17 cellular contexts compared by ENCODE assay signal in the genomic region with DNA sequence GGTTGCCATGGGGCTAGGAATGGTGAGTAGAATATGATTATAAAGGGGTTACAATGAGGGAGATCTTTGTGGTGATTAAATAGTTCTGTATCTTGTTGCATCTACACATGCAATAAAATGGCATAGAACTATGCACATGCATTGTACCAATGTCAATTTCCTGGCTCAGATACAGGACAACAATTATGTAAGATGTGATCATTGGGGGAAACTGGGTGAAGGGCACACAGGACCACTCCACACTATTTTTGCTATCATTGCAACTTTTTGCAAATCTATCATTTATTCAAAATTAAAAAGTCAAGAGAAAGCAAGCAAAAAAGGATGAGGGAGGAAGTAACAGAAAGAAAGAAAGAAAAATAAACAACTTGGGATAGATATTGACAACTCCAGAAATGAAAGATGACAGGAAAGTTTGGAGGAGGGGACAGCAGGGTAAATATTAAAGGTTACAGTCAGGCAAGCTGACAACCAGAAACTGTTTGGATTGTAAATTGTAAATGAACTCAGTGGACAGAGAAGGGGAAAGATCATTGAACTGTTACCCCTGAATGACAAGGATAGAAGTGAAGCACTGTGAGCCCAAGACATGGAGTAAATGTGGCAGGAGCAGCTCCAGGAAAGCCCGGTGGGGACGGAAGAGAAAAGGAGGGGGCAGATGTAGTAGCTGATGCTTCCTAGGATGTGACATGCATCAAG.
DNase-seq lines count a peak whose midpoint lies in the region; ATAC-seq, FAIRE-seq and TF ChIP-seq lines count a peak whose summit lies in the region.
"Had no signal": no experiment of that assay in that cellular context is flagged by ENCODE, and none has a peak within 500 bp of the region (broad histone marks: within the 10 kb centered on the region; RNA-seq: fewer than 3 reads in every experiment).

No MANE protein-coding gene starts in this region.

- in situ Hi-C loops in HepG2 (cut with HindIII; ENCODE audit: extremely low pct_ligation_motif_present, low pct_unique_long_range_greater_than_20kb): no loop called here

- POLR2A ChIA-PET in HepG2 (lab: Yijun Ruan, JAX): no interaction called here

- no peaks in the 10 kb centered on the region for H3K36me3 ChIP-seq in RWPE2 (ENCODE audit: low read depth)
- H3K36me3 ChIP-seq in HepG2 (replicated peaks in 1 of 2; ENCODE audit: control insufficient read depth in 1 of 2, insufficient read depth in 2 of 2, low read length in 2 of 2): no peaks in the 10 kb centered on the region
- no peaks in the 10 kb centered on the region for H3K36me3 ChIP-seq in stomach
- H3K36me3 ChIP-seq: BE2C had no signal

- no peak overlapping the region for H3K9ac ChIP-seq in HepG2 (ENCODE audit: insufficient read depth, low read depth, low read length)

- peaks cover 13% of the 10 kb centered on the region for H3K9me3 Mint-ChIP-seq in activated T-cell treated with anti-CD3 and anti-CD28 coated beads, Interleukin-2, amount 50 U/mL, for 24 hours
- H3K9me3 Mint-ChIP-seq in Calu3 (ENCODE audit: low read depth, unreplicated experiment): peaks cover 12% of the 10 kb centered on the region
- H3K9me3 Mint-ChIP-seq: CD8-positive, alpha-beta T cell had no signal

- 34% methylated on average over 2 of the region's 2 CpGs for WGBS in HepG2 (ENCODE audit: low lambda C conversion rate)
- WGBS in stomach, 5 donors: 70 to 93% (median 82%) methylated on average over 2 of the region's 2 CpGs

- peaks cover 90% of the 10 kb centered on the region for H3K4me1 Mint-ChIP-seq in activated T-cell treated with anti-CD3 and anti-CD28 coated beads, Interleukin-2, amount 50 U/mL, for 24 hours (ENCODE audit: low read depth)
- H3K4me1 Mint-ChIP-seq in Calu3 (ENCODE audit: low read depth, unreplicated experiment): peaks cover 34% of the 10 kb centered on the region

- no peaks in the 10 kb centered on the region for H3K27me3 Mint-ChIP-seq in activated T-cell treated with anti-CD3 and anti-CD28 coated beads, Interleukin-2, amount 50 U/mL, for 24 hours
- no peaks in the 10 kb centered on the region for H3K27me3 Mint-ChIP-seq in Calu3 (ENCODE audit: unreplicated experiment)

- TF ChIP-seq POLR2A in HepG2 (IDR thresholded peaks at IDR 0.05; ENCODE audit: insufficient read depth in 1 of 2, low read depth in 2 of 2, low read length in 2 of 2): no peak
- TF ChIP-seq POLR2A in stomach (IDR thresholded peaks at IDR 0.05): no peak

- TF ChIP-seq EP300 in HepG2 (IDR thresholded peaks at IDR 0.05; ENCODE audit: low read depth in 2 of 2, low read length in 2 of 2): no peak
- TF ChIP-seq EP300 in HepG2 (CRISPR knock-in tag; IDR thresholded peaks at IDR 0.05; ENCODE audit: borderline replicate concordance): no peak
- TF ChIP-seq EP300 in stomach (IDR thresholded peaks at IDR 0.05): no peak

- no peaks in the 10 kb centered on the region for H3K27me3 ChIP-seq in RWPE2 (ENCODE audit: insufficient read depth, poor library complexity, severe bottlenecking)
- no peaks in the 10 kb centered on the region for H3K27me3 ChIP-seq in HepG2 (ENCODE audit: control insufficient read depth in 1 of 2, insufficient read depth in 2 of 2, low read length in 2 of 2)
- no peaks in the 10 kb centered on the region for H3K27me3 ChIP-seq in stomach
- H3K27me3 ChIP-seq: BE2C had no signal

- no peaks in the 10 kb centered on the region for H3K79me2 ChIP-seq in HepG2 (ENCODE audit: insufficient read depth, low read length)

- H3K9me3 ChIP-seq in RWPE2 (ENCODE audit: severe bottlenecking) (no peaks in the 10 kb centered on the region), HepG2 (ENCODE audit: low read length) (no peaks in the 10 kb centered on the region), stomach (no peaks in the 10 kb centered on the region)
- H3K9me3 ChIP-seq: BE2C had no signal

- ATAC-seq in RWPE2 (ENCODE audit: low read depth) (no peak), HepG2 (no peak)
- ATAC-seq: CD8-positive, alpha-beta T cell had no signal

- H3K4me2 ChIP-seq in HepG2 (ENCODE audit: low read depth, low read length): no peak overlapping the region

- peak overlapping the region; percentile 100 for H3K27ac ChIP-seq in RWPE2 (ENCODE audit: poor library complexity, severe bottlenecking)
- no peak overlapping the region for H3K27ac ChIP-seq in HepG2 (ENCODE audit: extremely low read length, insufficient read depth, low read length)
- H3K27ac ChIP-seq in stomach: no peak overlapping the region

- peak overlapping the region; percentile 99 for H3K27ac Mint-ChIP-seq in activated T-cell treated with anti-CD3 and anti-CD28 coated beads, Interleukin-2, amount 50 U/mL, for 24 hours
- peak overlapping the region; percentile 28 for H3K27ac Mint-ChIP-seq in Calu3 (ENCODE audit: unreplicated experiment)
- H3K27ac Mint-ChIP-seq: CD8-positive, alpha-beta T cell had no signal

- TF ChIP-seq RAD21 in HepG2 (CRISPR knock-in tag; IDR thresholded peaks at IDR 0.05): no peak

- H4K20me1 ChIP-seq in HepG2 (ENCODE audit: insufficient read depth, low read length): no peaks in the 10 kb centered on the region

- TF ChIP-seq CTCF in Calu3 (IDR thresholded peaks at IDR 0.05; ENCODE audit: unreplicated experiment): no peak
- no peak for TF ChIP-seq CTCF in RWPE2 (IDR thresholded peaks at IDR 0.05; ENCODE audit: poor library complexity, severe bottlenecking)
- TF ChIP-seq CTCF in HepG2 (CRISPR knock-in tag; IDR thresholded peaks at IDR 0.05): no peak
- TF ChIP-seq CTCF in stomach (IDR thresholded peaks at IDR 0.05): no peak

- no peak for DNase-seq in activated T-cell treated with anti-CD3 and anti-CD28 coated beads, Interleukin-2, amount 50 U/mL, for 24 hours
- no peak for DNase-seq in activated T-cell treated with anti-CD3 and anti-CD28 coated beads, Interleukin-2, amount 50 U/mL, for 1 hour
- DNase-seq in Calu3 (no peak), RWPE2 (ENCODE audit: low spot score) (no peak), HepG2 (ENCODE audit: low spot score) (no peak), stomach (no peak), EL (no peak), NCI-H748 treated with DMSO at 0.1 percent for 48 hours (lab: John Stamatoyannopoulos, UW) (no peak)
- DNase-seq: BE2C; CD8-positive, alpha-beta T cell; KBM-7; NCI-H1048; NCI-H187; NCI-H446 treated with DMSO at 0.1 percent for 48 hours; NCI-H774; SIG-M5 had no signal

- H3K4me3 ChIP-seq in RWPE2 (ENCODE audit: severe bottlenecking): no peak overlapping the region
- no peak overlapping the region for H3K4me3 ChIP-seq in HepG2 (replicated peaks in 1 of 3; ENCODE audit: insufficient read depth in 1 of 3, low read depth in 2 of 3, low read length in 3 of 3)
- H3K4me3 ChIP-seq in stomach: no peak overlapping the region

- H2AFZ ChIP-seq in HepG2 (ENCODE audit: low read length): no peak overlapping the region

- BruUV-seq in Calu3 (replicated peaks; lab: Mats Ljungman, UMichigan): no TSS peak
- no TSS peak for BruUV-seq in HepG2 (replicated peaks; lab: Mats Ljungman, UMichigan)

- intact Hi-C loops in Calu3 (cut with micrococcal nuclease; ENCODE audit: unreplicated experiment): no loop called here
- intact Hi-C loops in HepG2 (cut with micrococcal nuclease; ENCODE audit: unreplicated experiment): no loop called here
- intact Hi-C loops in stomach (cut with DNase I; ENCODE audit: low total_unique reads): no loop called here

- peaks cover 12% of the 10 kb centered on the region for H3K36me3 Mint-ChIP-seq in activated T-cell treated with anti-CD3 and anti-CD28 coated beads, Interleukin-2, amount 50 U/mL, for 24 hours (ENCODE audit: low read depth)
- peaks cover 10% of the 10 kb centered on the region for H3K36me3 Mint-ChIP-seq in Calu3 (ENCODE audit: insufficient read depth, unreplicated experiment)
- H3K36me3 Mint-ChIP-seq: CD8-positive, alpha-beta T cell had no signal

- H3K4me1 ChIP-seq in RWPE2 (ENCODE audit: insufficient read depth, poor library complexity, severe bottlenecking): peaks cover 23% of the 10 kb centered on the region
- H3K4me1 ChIP-seq in HepG2 (ENCODE audit: insufficient read depth, low read length): 0 out of 2 replicates have a peak, but pooled peaks cover 9% of the 10 kb centered on the region
- H3K4me1 ChIP-seq in stomach: peaks cover 0 to 6% (median 0%) of the 10 kb centered on the region in 4 donors
- H3K4me1 ChIP-seq: BE2C had no signal

- no peak for FAIRE-seq in HepG2 (lab: Jason Lieb, UNC)
- FAIRE-seq: HTR-8/SVneo had no signal

- CTCF ChIA-PET in Calu3 (lab: Charles Lee): no interaction called here
- CTCF ChIA-PET in HepG2 (lab: Yijun Ruan, JAX; ENCODE audit: low intra/inter-chr PET ratio, low total read pairs): no interaction called here

- no peak overlapping the region for H3K4me3 Mint-ChIP-seq in activated T-cell treated with anti-CD3 and anti-CD28 coated beads, Interleukin-2, amount 50 U/mL, for 24 hours
- no peak overlapping the region for H3K4me3 Mint-ChIP-seq in Calu3 (ENCODE audit: low read depth, unreplicated experiment)
- H3K4me3 Mint-ChIP-seq: CD8-positive, alpha-beta T cell had no signal

TF ChIP-seq in HepG2, 621 proteins besides CTCF, POLR2A, EP300 and RAD21 (continues in another document):
- TF ChIP-seq NBN (conservative IDR thresholded peaks at IDR 0.05) (no peak), STAT5B (CRISPR knock-in tag; IDR thresholded peaks at IDR 0.05) (no peak), ZNF879 (CRISPR knock-in tag; IDR thresholded peaks at IDR 0.05) (no peak), SPEN (CRISPR knock-in tag; IDR thresholded peaks at IDR 0.05; ENCODE audit: low read depth) (no peak), ZFP62 (CRISPR knock-in tag; IDR thresholded peaks at IDR 0.05) (no peak)
- TF ChIP-seq, protein P1, sequence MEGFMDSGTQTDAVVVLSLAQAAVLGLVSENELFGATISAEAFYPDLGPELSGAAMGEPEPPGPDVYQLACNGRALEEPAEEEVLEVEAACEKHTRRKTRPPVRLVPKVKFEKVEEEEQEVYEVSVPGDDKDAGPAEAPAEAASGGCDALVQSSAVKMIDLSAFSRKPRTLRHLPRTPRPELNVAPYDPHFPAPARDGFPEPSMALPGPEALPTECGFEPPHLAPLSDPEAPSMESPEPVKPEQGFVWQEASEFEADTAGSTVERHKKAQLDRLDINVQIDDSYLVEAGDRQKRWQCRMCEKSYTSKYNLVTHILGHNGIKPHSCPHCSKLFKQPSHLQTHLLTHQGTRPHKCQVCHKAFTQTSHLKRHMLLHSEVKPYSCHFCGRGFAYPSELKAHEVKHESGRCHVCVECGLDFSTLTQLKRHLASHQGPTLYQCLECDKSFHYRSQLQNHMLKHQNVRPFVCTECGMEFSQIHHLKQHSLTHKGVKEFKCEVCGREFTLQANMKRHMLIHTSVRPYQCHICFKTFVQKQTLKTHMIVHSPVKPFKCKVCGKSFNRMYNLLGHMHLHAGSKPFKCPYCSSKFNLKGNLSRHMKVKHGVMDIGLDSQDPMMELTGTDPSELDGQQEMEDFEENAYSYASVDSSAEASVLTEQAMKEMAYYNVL (CRISPR knock-in tag; IDR thresholded peaks at IDR 0.05; ENCODE audit: borderline replicate concordance): peak; percentile 50; the same call in 1 of the 2 replicates
- TF ChIP-seq, protein P2, sequence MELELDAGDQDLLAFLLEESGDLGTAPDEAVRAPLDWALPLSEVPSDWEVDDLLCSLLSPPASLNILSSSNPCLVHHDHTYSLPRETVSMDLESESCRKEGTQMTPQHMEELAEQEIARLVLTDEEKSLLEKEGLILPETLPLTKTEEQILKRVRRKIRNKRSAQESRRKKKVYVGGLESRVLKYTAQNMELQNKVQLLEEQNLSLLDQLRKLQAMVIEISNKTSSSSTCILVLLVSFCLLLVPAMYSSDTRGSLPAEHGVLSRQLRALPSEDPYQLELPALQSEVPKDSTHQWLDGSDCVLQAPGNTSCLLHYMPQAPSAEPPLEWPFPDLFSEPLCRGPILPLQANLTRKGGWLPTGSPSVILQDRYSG (CRISPR knock-in tag; IDR thresholded peaks at IDR 0.05): no peak
